ENCODE assay signal across 2 cellular contexts in genomic region chr15:48855501-48856440, GRCh38.
TF ChIP-seq lines count a peak whose summit lies in the region.

No MANE protein-coding gene starts in this region.

TF ChIP-seq in A549, 52 proteins besides CTCF, POLR2A, EP300 and RAD21:
- TF ChIP-seq SMC3 (IDR thresholded peaks at IDR 0.05) (peak; percentile 61; the same call in 2 of the 3 replicates), NR3C1 (IDR thresholded peaks at IDR 0.05) (no peak), TFCP2L1 (CRISPR knock-in tag; IDR thresholded peaks at IDR 0.05) (no peak), EHF (CRISPR knock-in tag; IDR thresholded peaks at IDR 0.05) (no peak), HOXB13 (CRISPR knock-in tag; IDR thresholded peaks at IDR 0.05; ENCODE audit: low read depth) (no peak), FOSL2 (IDR thresholded peaks at IDR 0.05) (no peak), FOSL2 (CRISPR knock-in tag; IDR thresholded peaks at IDR 0.05) (no peak), RCOR1 (IDR thresholded peaks at IDR 0.05; ENCODE audit: low read depth, low read length) (no peak)

TF ChIP-seq in HCT116, 20 proteins besides CTCF, POLR2A, EP300 and RAD21:
- TF ChIP-seq ZNF274 (IDR thresholded peaks at IDR 0.05; ENCODE audit: low read depth, low read length) = no peak
- no peak for TF ChIP-seq EZH2 (IDR thresholded peaks at IDR 0.05)
- TF ChIP-seq TCF7L2 (IDR thresholded peaks at IDR 0.05; ENCODE audit: borderline replicate concordance, extremely low read depth, insufficient read depth, insufficient read length) = peak; percentile 43
- no peak for TF ChIP-seq EZH2phosphoT487 (IDR thresholded peaks at IDR 0.05; ENCODE audit: borderline replicate concordance)
